1 cellular context compared by ENCODE assay signal in genomic region chr20:49833483-49833882, GRCh38.
TF ChIP-seq lines count a peak whose summit lies in the region.

No MANE protein-coding gene starts in this region.

TF ChIP-seq in liver, 16 proteins besides CTCF, POLR2A, EP300 and RAD21 (continued from another document):
- TF ChIP-seq REST (IDR thresholded peaks at IDR 0.05) (no peak), FOXA1 (IDR thresholded peaks at IDR 0.05) (no peak), EGR1 (IDR thresholded peaks at IDR 0.05; ENCODE audit: low read depth in 2 of 2) (no peak)
- TF ChIP-seq, protein P1, sequence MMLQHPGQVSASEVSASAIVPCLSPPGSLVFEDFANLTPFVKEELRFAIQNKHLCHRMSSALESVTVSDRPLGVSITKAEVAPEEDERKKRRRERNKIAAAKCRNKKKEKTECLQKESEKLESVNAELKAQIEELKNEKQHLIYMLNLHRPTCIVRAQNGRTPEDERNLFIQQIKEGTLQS (IDR thresholded peaks at IDR 0.05): no peak
TF ChIP-seq in liver: peak in this region for 0.
